Comparison of ENCODE assay signal across 8 cellular contexts in genomic region chr19:55118401-55118991, GRCh38. TPM values are rescaled to one million over a fixed set of nuclear protein-coding genes. Genes with fewer than 3 reads are reported as not detected.
DNase-seq lines count a peak whose midpoint lies in the region; ATAC-seq and TF ChIP-seq lines count a peak whose summit lies in the region.

No MANE protein-coding gene starts in this region.

- H3K9me3 ChIP-seq in fibroblast of lung (ENCODE audit: control insufficient read depth, insufficient read depth, low read depth, low read length) = no peaks in the 10 kb centered on the region

- peaks cover 12% of the 10 kb centered on the region for H3K4me1 ChIP-seq in fibroblast of lung (ENCODE audit: control insufficient read depth, extremely low read depth, insufficient read depth, low read length)

- no peak overlapping the region for H2AFZ ChIP-seq in fibroblast of lung (ENCODE audit: low read length)

- no peak for TF ChIP-seq CTCF in VCaP (conservative IDR thresholded peaks at IDR 0.05)
- no peak for TF ChIP-seq CTCF in fibroblast of lung (conservative IDR thresholded peaks at IDR 0.05 in 1 of 2, IDR thresholded peaks at IDR 0.05 in 1 of 2; ENCODE audit: low read depth in 1 of 2, low read length in 2 of 2)
- TF ChIP-seq CTCF in natural killer cell (IDR thresholded peaks at IDR 0.05) = no peak

- H4K20me1 ChIP-seq in fibroblast of lung (ENCODE audit: control insufficient read depth, extremely low read depth, insufficient read depth, low read length) = no peaks in the 10 kb centered on the region

- peak overlapping the region; percentile 86 for H3K27ac ChIP-seq in VCaP
- peak overlapping the region; percentile 83 for H3K27ac ChIP-seq in fibroblast of lung (ENCODE audit: insufficient read depth, low read length)

- H3K36me3 ChIP-seq in fibroblast of lung (ENCODE audit: control insufficient read depth, insufficient read depth, low read length) = no peaks in the 10 kb centered on the region

- peaks cover 36% of the 10 kb centered on the region for H3K79me2 ChIP-seq in fibroblast of lung (ENCODE audit: control insufficient read depth, insufficient read depth, low read length)

- ATAC-seq in natural killer cell = no peak
- no peak for ATAC-seq in HG02840 (IDR thresholded peaks at IDR 0.05; ENCODE audit: low FRiP score, unreplicated experiment)
- ATAC-seq in HG03432 (IDR thresholded peaks at IDR 0.05; ENCODE audit: unreplicated experiment) = no peak

- H3K27me3 Mint-ChIP-seq in activated CD4-positive, alpha-beta T cell treated with anti-CD3 and anti-CD28 coated beads, Interleukin-2, amount 10 ng/mL, durations not matched to agents 24 days and 14 days = peaks cover 16% of the 10 kb centered on the region
- H3K27me3 Mint-ChIP-seq in natural killer cell (ENCODE audit: low read depth in 2 of 2) = peaks cover 7 to 12% of the 10 kb centered on the region in 2 donors

- peaks cover 28% of the 10 kb centered on the region for H3K4me1 Mint-ChIP-seq in activated CD4-positive, alpha-beta T cell treated with anti-CD3 and anti-CD28 coated beads, Interleukin-2, amount 10 ng/mL, durations not matched to agents 24 days and 14 days
- H3K4me1 Mint-ChIP-seq in natural killer cell = peaks cover 36 to 45% of the 10 kb centered on the region in 2 donors

- H3K9me3 Mint-ChIP-seq in activated CD4-positive, alpha-beta T cell treated with anti-CD3 and anti-CD28 coated beads, Interleukin-2, amount 10 ng/mL, durations not matched to agents 24 days and 14 days = no peaks in the 10 kb centered on the region
- no peaks in the 10 kb centered on the region for H3K9me3 Mint-ChIP-seq in natural killer cell

- peak overlapping the region; percentile 50 to 76 (median 61) for H3K4me3 ChIP-seq in fibroblast of lung (replicated peaks in 1 of 4; ENCODE audit: control extremely low read depth in 1 of 4, insufficient read depth in 1 of 4, low read depth in 3 of 4, low read length in 4 of 4)

- peak; percentile 77 for DNase-seq in activated CD4-positive, alpha-beta T cell treated with anti-CD3 and anti-CD28 coated beads, Interleukin-2, amount 10 ng/mL, durations not matched to agents 24 days and 14 days
- no peak for DNase-seq in activated CD4-positive, alpha-beta T cell treated with anti-CD3 and anti-CD28 coated beads, Interleukin-2, amount 50 U/mL, for 4 hours
- peak in 1 of 2 donors; percentile 54 for DNase-seq in fibroblast of lung (ENCODE audit: low read depth in 2 of 2)
- DNase-seq in natural killer cell = no peak
- no peak for DNase-seq in LoVo (ENCODE audit: low spot score)

- H3K36me3 Mint-ChIP-seq in activated CD4-positive, alpha-beta T cell treated with anti-CD3 and anti-CD28 coated beads, Interleukin-2, amount 10 ng/mL, durations not matched to agents 24 days and 14 days (ENCODE audit: low read depth) = peaks cover 8% of the 10 kb centered on the region
- H3K36me3 Mint-ChIP-seq in natural killer cell = no peaks in the 10 kb centered on the region

- H3K27me3 ChIP-seq in fibroblast of lung (ENCODE audit: control insufficient read depth, insufficient read depth, low read length) = peaks cover 4% of the 10 kb centered on the region

- intact Hi-C loops in activated CD4-positive, alpha-beta T cell treated with anti-CD3 and anti-CD28 coated beads, Interleukin-2, amount 10 ng/mL, durations not matched to agents 24 days and 14 days (cut with micrococcal nuclease) = loop anchor here (5.0 kb wide), 2 partner anchors 524 to 656 kb away; partner anchors contain the start of genes LENG9, ZNF580 and ZNF581
- intact Hi-C loops in natural killer cell (cut with micrococcal nuclease) = loop anchor here (5.0 kb wide), 1 partner anchor 36 kb away; no protein-coding TSS in a partner anchor

- H3K9ac ChIP-seq in fibroblast of lung (ENCODE audit: insufficient read depth, low read length) = no peak overlapping the region

- peak overlapping the region; percentile 93 for H3K4me3 Mint-ChIP-seq in activated CD4-positive, alpha-beta T cell treated with anti-CD3 and anti-CD28 coated beads, Interleukin-2, amount 10 ng/mL, durations not matched to agents 24 days and 14 days
- peak overlapping the region; percentile 97 for H3K4me3 Mint-ChIP-seq in natural killer cell

- peak overlapping the region; percentile 77 for H3K4me2 ChIP-seq in fibroblast of lung (ENCODE audit: extremely low read depth, insufficient read depth, low read length)

- peak overlapping the region; percentile 91 for H3K27ac Mint-ChIP-seq in activated CD4-positive, alpha-beta T cell treated with anti-CD3 and anti-CD28 coated beads, Interleukin-2, amount 10 ng/mL, durations not matched to agents 24 days and 14 days
- peak overlapping the region; percentile 84 to 98 for H3K27ac Mint-ChIP-seq in natural killer cell

RNA-seq across cellular contexts. Expression of gene PPP1R12C, which starts 1.1 kb away (rescaled TPM):
- total RNA-seq in activated CD4-positive, alpha-beta T cell treated with anti-CD3 and anti-CD28 coated beads, Interleukin-2, amount 10 ng/mL, durations not matched to agents 24 days and 14 days = 103 and 104 TPM in 2 replicates
- 25.2 and 32.9 TPM in 2 replicates for total RNA-seq in fibroblast of lung
- 26.0 and 27.6 TPM in 2 replicates for polyA plus RNA-seq in fibroblast of lung
- 58.8 and 65.4 TPM in 2 replicates for polyA plus RNA-seq in fibroblast of lung (2012)
- polyA minus RNA-seq in fibroblast of lung (ENCODE audit: low replicate concordance) = 27.4 and 31.8 TPM in 2 replicates
- 100 to 1,000 TPM; 162 to 178 (median 174) TPM for total RNA-seq in natural killer cell

RNA-seq across cellular contexts. Expression of gene TNNT1, which starts 30.5 kb away (rescaled TPM):
- total RNA-seq in activated CD4-positive, alpha-beta T cell treated with anti-CD3 and anti-CD28 coated beads, Interleukin-2, amount 10 ng/mL, durations not matched to agents 24 days and 14 days = 0.36 and 0.51 TPM in 2 replicates
- total RNA-seq in fibroblast of lung (7.4 and 10.4 TPM in 2 replicates), natural killer cell (under 1 TPM in 1 of 3 donors, not detected in 2; 0.94 TPM)
- 1.4 and 1.7 TPM in 2 replicates for polyA plus RNA-seq in fibroblast of lung
- polyA plus RNA-seq in fibroblast of lung (2012) = 3.3 and 3.9 TPM in 2 replicates
- polyA minus RNA-seq in fibroblast of lung (ENCODE audit: low replicate concordance) = not detected in 2 replicates

RNA-seq across cellular contexts. Expression of gene TNNI3, which starts 39.0 kb away (rescaled TPM):
- total RNA-seq in activated CD4-positive, alpha-beta T cell treated with anti-CD3 and anti-CD28 coated beads, Interleukin-2, amount 10 ng/mL, durations not matched to agents 24 days and 14 days = not detected in 2 replicates
- total RNA-seq in fibroblast of lung (not detected in 2 replicates), natural killer cell (under 1 TPM in 1 of 3 donors, not detected in 2; 0.94 TPM)
- polyA plus RNA-seq in fibroblast of lung = not detected in 2 replicates
- polyA plus RNA-seq in fibroblast of lung (2012) = not detected in 2 replicates
- not detected in 2 replicates for polyA minus RNA-seq in fibroblast of lung (ENCODE audit: low replicate concordance)

RNA-seq across cellular contexts. Expression of gene EPS8L1, which starts 42.8 kb away (rescaled TPM):
- total RNA-seq in activated CD4-positive, alpha-beta T cell treated with anti-CD3 and anti-CD28 coated beads, Interleukin-2, amount 10 ng/mL, durations not matched to agents 24 days and 14 days = 3.7 and 3.9 TPM in 2 replicates
- 0.17 and 0.51 TPM in 2 replicates for total RNA-seq in fibroblast of lung
- polyA plus RNA-seq in fibroblast of lung = 1.9 and 2.2 TPM in 2 replicates
- 3.4 and 3.9 TPM in 2 replicates for polyA plus RNA-seq in fibroblast of lung (2012)
- polyA minus RNA-seq in fibroblast of lung (ENCODE audit: low replicate concordance) = 0.79 and 1.3 TPM in 2 replicates
- 10 to 100 TPM in 1 of 3 donors, 1 to 10 TPM in 2; 8.8 to 15.7 (median 10.0) TPM for total RNA-seq in natural killer cell

RNA-seq across cellular contexts. Expression of gene DNAAF3, which starts 47.9 kb away (rescaled TPM):
- not detected in 2 replicates for total RNA-seq in activated CD4-positive, alpha-beta T cell treated with anti-CD3 and anti-CD28 coated beads, Interleukin-2, amount 10 ng/mL, durations not matched to agents 24 days and 14 days
- total RNA-seq in fibroblast of lung = under 0.01 and 0.17 TPM in 2 replicates
- 0.16 and 0.18 TPM in 2 replicates for polyA plus RNA-seq in fibroblast of lung
- 0.33 and 0.35 TPM in 2 replicates for polyA plus RNA-seq in fibroblast of lung (2012)
- polyA minus RNA-seq in fibroblast of lung (ENCODE audit: low replicate concordance) = not detected in 2 replicates
- total RNA-seq in natural killer cell = not detected
